8 cellular contexts compared by ENCODE assay signal in the genomic region with DNA sequence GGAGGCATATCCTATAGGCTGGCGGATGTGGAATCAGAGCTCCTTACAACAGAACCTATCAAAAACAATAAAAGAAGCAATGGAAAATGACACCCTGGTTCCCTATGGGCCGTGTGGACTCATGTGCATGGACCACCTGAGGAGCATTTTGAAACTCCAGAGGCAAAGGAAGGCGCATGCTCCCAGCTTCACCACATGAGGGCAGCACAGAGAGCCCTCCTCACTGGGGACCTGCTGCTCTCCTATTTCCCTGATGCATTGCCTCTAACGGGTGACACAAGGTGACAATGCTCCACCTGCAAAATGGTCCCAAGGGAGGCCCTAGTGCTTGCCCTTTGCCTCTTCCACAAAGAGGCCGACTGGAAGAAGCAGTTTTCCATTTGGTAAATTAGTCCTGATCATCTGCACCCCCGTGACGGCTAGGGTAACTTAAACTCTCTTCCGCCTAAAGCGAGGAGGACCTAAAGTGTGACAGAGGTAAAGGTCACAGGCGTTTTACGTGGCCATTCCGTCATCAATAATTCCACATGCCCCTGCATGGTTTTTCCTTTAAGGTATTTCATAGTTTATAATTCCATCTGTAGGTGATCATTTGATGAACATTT.
DNase-seq lines count a peak whose midpoint lies in the region; ATAC-seq, FAIRE-seq and TF ChIP-seq lines count a peak whose summit lies in the region.

No MANE protein-coding gene starts in this region.

- H3K4me3 Mint-ChIP-seq in CD4-positive, alpha-beta memory T cell: no peak overlapping the region
- H3K4me3 Mint-ChIP-seq in activated naive CD8-positive, alpha-beta T cell treated with anti-CD3 and anti-CD28 coated beads for 36 hours: no peak overlapping the region

- BruUV-seq in PC-9 (replicated peaks; lab: Mats Ljungman, UMichigan): no TSS peak

- no peak for FAIRE-seq in keratinocyte (lab: Jason Lieb, UNC)

- peaks cover 0 to 6% of the 10 kb centered on the region in 2 donors for H3K27me3 Mint-ChIP-seq in CD4-positive, alpha-beta memory T cell
- no peaks in the 10 kb centered on the region for H3K27me3 Mint-ChIP-seq in activated naive CD8-positive, alpha-beta T cell treated with anti-CD3 and anti-CD28 coated beads for 36 hours

- peak in 4 of 5 donors; percentile 11 to 23 (median 20) for DNase-seq in CD4-positive, alpha-beta memory T cell
- DNase-seq in PC-9 (peak in 1 of 2 experiments; percentile 24), keratinocyte (ENCODE audit: low read depth, low spot score) (no peak), uterus (no peak)
- DNase-seq in activated naive CD8-positive, alpha-beta T cell treated with anti-CD3 and anti-CD28 coated beads for 36 hours: peak; percentile 39
- peak; percentile 1 for DNase-seq in stimulated activated CD8-positive, alpha-beta memory T cell treated with anti-CD3 and anti-CD28 coated beads, Interleukin-7, amount 100 ng/mL, for 24 hours (ENCODE audit: low read depth)

- H3K4me2 ChIP-seq in PC-9 (no peak overlapping the region), keratinocyte (ENCODE audit: control insufficient read depth, extremely low read depth, insufficient read depth, low read depth, low read length) (no peak overlapping the region)

- H3K9me1 ChIP-seq in keratinocyte (ENCODE audit: control insufficient read depth, extremely low read depth, insufficient read depth, low read length): no peaks in the 10 kb centered on the region

- intact Hi-C loops in CD4-positive, alpha-beta memory T cell (cut with micrococcal nuclease): loop anchor here (10.0 kb wide), 2 partner anchors 199 to 1099 kb away; no protein-coding TSS in a partner anchor
- intact Hi-C loops in PC-9 (cut with micrococcal nuclease; ENCODE audit: unreplicated experiment): no loop called here
- intact Hi-C loops in uterus (cut with DNase I; ENCODE audit: low total_unique reads): no loop called here

- dilution Hi-C loops in keratinocyte (cut with MboI; ENCODE audit: extremely low pct_ligation_motif_present, low sequenced_read_pairs): no loop called here

- H3K9me3 ChIP-seq in CD4-positive, alpha-beta memory T cell (ENCODE audit: control insufficient read depth in 1 of 2, low read length in 2 of 2): no peaks in the 10 kb centered on the region
- no peaks in the 10 kb centered on the region for H3K9me3 ChIP-seq in PC-9 (ENCODE audit: insufficient read depth, low read depth)
- H3K9me3 ChIP-seq in keratinocyte (ENCODE audit: control insufficient read depth, low read depth, low read length): no peaks in the 10 kb centered on the region
- no peaks in the 10 kb centered on the region for H3K9me3 ChIP-seq in uterus

- H4K20me1 ChIP-seq in PC-9 (ENCODE audit: insufficient read depth) (no peaks in the 10 kb centered on the region), keratinocyte (ENCODE audit: control insufficient read depth, extremely low read depth, insufficient read depth, low read length) (no peaks in the 10 kb centered on the region)

- CTCF ChIA-PET in CD4-positive, alpha-beta memory T cell (lab: Charles Lee; ENCODE audit: partially characterized antibody): interaction anchor here (0.6 to 16.9 kb wide), 6 partner anchors 8 to 495 kb away, joined by 3 to 161 read pairs (median 13); no protein-coding TSS in a partner anchor
- CTCF ChIA-PET in PC-9 (lab: Charles Lee): interaction anchor here (0.8 kb wide), 1 partner anchor 21 kb away, joined by 3 read pairs; no protein-coding TSS in a partner anchor

- no peaks in the 10 kb centered on the region for H3F3A ChIP-seq in PC-9 (ENCODE audit: insufficient read depth, low read depth)

- no peaks in the 10 kb centered on the region for H3K9me3 Mint-ChIP-seq in CD4-positive, alpha-beta memory T cell
- H3K9me3 Mint-ChIP-seq in activated naive CD8-positive, alpha-beta T cell treated with anti-CD3 and anti-CD28 coated beads for 36 hours: no peaks in the 10 kb centered on the region

- H3K27ac ChIP-seq in CD4-positive, alpha-beta memory T cell (ENCODE audit: low read depth, low read length): no peak overlapping the region
- H3K27ac ChIP-seq in PC-9 (no peak overlapping the region), keratinocyte (ENCODE audit: control insufficient read depth, insufficient read depth, low read length) (no peak overlapping the region), uterus (no peak overlapping the region)

- no peaks in the 10 kb centered on the region for H3K36me3 ChIP-seq in CD4-positive, alpha-beta memory T cell (ENCODE audit: insufficient read depth, low read length)
- no peaks in the 10 kb centered on the region for H3K36me3 ChIP-seq in PC-9 (ENCODE audit: low read depth)
- H3K36me3 ChIP-seq in keratinocyte (ENCODE audit: control insufficient read depth in 2 of 2, extremely low read depth in 1 of 2, insufficient read depth in 2 of 2, low read length in 2 of 2): no peaks in the 10 kb centered on the region
- no peaks in the 10 kb centered on the region for H3K36me3 ChIP-seq in uterus

- H2AFZ ChIP-seq in PC-9: no peak overlapping the region
- no peak overlapping the region for H2AFZ ChIP-seq in keratinocyte (ENCODE audit: control insufficient read depth, low read length)

- H3K27me3 ChIP-seq in CD4-positive, alpha-beta memory T cell (ENCODE audit: insufficient read depth, low read length): no peaks in the 10 kb centered on the region
- H3K27me3 ChIP-seq in PC-9 (ENCODE audit: insufficient read depth, low read depth) (peaks cover 11% of the 10 kb centered on the region; the same call in 1 of the 2 replicates), keratinocyte (ENCODE audit: control insufficient read depth, extremely low read depth, insufficient read depth, low read length) (no peaks in the 10 kb centered on the region), uterus (no peaks in the 10 kb centered on the region)

- H3K9me2 ChIP-seq in PC-9 (ENCODE audit: insufficient read depth): no peaks in the 10 kb centered on the region

- no peak overlapping the region for H3K27ac Mint-ChIP-seq in CD4-positive, alpha-beta memory T cell
- no peak overlapping the region for H3K27ac Mint-ChIP-seq in activated naive CD8-positive, alpha-beta T cell treated with anti-CD3 and anti-CD28 coated beads for 36 hours

- H3K4me1 Mint-ChIP-seq in CD4-positive, alpha-beta memory T cell: no peaks in the 10 kb centered on the region
- H3K4me1 Mint-ChIP-seq in activated naive CD8-positive, alpha-beta T cell treated with anti-CD3 and anti-CD28 coated beads for 36 hours: no peaks in the 10 kb centered on the region

- H3K79me2 ChIP-seq in PC-9 (ENCODE audit: low read depth) (no peaks in the 10 kb centered on the region), keratinocyte (ENCODE audit: control insufficient read depth, insufficient read depth, low read length) (no peaks in the 10 kb centered on the region)

- ATAC-seq in GM18870 (IDR thresholded peaks at IDR 0.05; ENCODE audit: unreplicated experiment) (peak; percentile 73), HG03175 (IDR thresholded peaks at IDR 0.05; ENCODE audit: unreplicated experiment) (peak; percentile 89)

- no peak overlapping the region for H3K4me3 ChIP-seq in CD4-positive, alpha-beta memory T cell (ENCODE audit: low read length in 2 of 2)
- H3K4me3 ChIP-seq in PC-9 (no peak overlapping the region), keratinocyte (ENCODE audit: control insufficient read depth in 2 of 3, extremely low read depth in 1 of 3, insufficient read depth in 2 of 3, low read depth in 1 of 3, low read length in 3 of 3) (no peak overlapping the region), uterus (no peak overlapping the region)

- TF ChIP-seq CTCF in PC-9 (conservative IDR thresholded peaks at IDR 0.05): peak; percentile 69
- TF ChIP-seq CTCF in keratinocyte (optimal IDR thresholded peaks at IDR 0.05 in 1 of 3, IDR thresholded peaks at IDR 0.05 in 1 of 3, conservative IDR thresholded peaks at IDR 0.05 in 1 of 3; ENCODE audit: extremely low read depth in 1 of 3, insufficient read depth in 2 of 3, low read length in 3 of 3): peak; percentile 68 to 93 (median 78)
- peak in 1 of 4 experiments; percentile 20 for TF ChIP-seq CTCF in uterus (IDR thresholded peaks at IDR 0.05)

- no peaks in the 10 kb centered on the region for H3K4me1 ChIP-seq in CD4-positive, alpha-beta memory T cell (ENCODE audit: insufficient read depth, low read length)
- H3K4me1 ChIP-seq in PC-9 (replicated peaks; ENCODE audit: insufficient read depth): no peaks in the 10 kb centered on the region
- H3K4me1 ChIP-seq in keratinocyte (ENCODE audit: control insufficient read depth, extremely low read depth, insufficient read depth, low read length): no peaks in the 10 kb centered on the region
- no peaks in the 10 kb centered on the region for H3K4me1 ChIP-seq in uterus

- no peak overlapping the region for H3K9ac ChIP-seq in keratinocyte (ENCODE audit: control insufficient read depth, extremely low read depth, insufficient read depth, low read length)

- POLR2A ChIA-PET in CD4-positive, alpha-beta memory T cell (lab: Charles Lee; ENCODE audit: partially characterized antibody): no interaction called here
- POLR2A ChIA-PET in PC-9 (lab: Charles Lee; ENCODE audit: unreplicated experiment): no interaction called here

- no peak for TF ChIP-seq POLR2A in uterus (IDR thresholded peaks at IDR 0.05)

- no peaks in the 10 kb centered on the region for H3K36me3 Mint-ChIP-seq in CD4-positive, alpha-beta memory T cell
- H3K36me3 Mint-ChIP-seq in activated naive CD8-positive, alpha-beta T cell treated with anti-CD3 and anti-CD28 coated beads for 36 hours: no peaks in the 10 kb centered on the region

Comparison
In these comparisons a context has a peak if more than half of its experiments do, and no peak if none do; other contexts are left out.
1. DNase-seq: peak in CD4-positive, alpha-beta memory T cell (4 of 5), activated naive CD8-positive, alpha-beta T cell treated with anti-CD3 and anti-CD28 coated beads for 36 hours (single experiment) and stimulated activated CD8-positive, alpha-beta memory T cell treated with anti-CD3 and anti-CD28 coated beads, Interleukin-7, amount 100 ng/mL, for 24 hours (single experiment); none in keratinocyte (single experiment) and uterus (0 of 2).